14 cellular contexts compared by ENCODE assay signal in genomic region chr11:111423250-111423615, GRCh38. TPM values are rescaled to one million over a fixed set of nuclear protein-coding genes. Genes with fewer than 3 reads are reported as not detected.
DNase-seq lines count a peak whose midpoint lies in the region; ATAC-seq and TF ChIP-seq lines count a peak whose summit lies in the region.
"Had no signal": no experiment of that assay in that cellular context is flagged by ENCODE, and none has a peak within 500 bp of the region (broad histone marks: within the 10 kb centered on the region; RNA-seq: fewer than 3 reads in every experiment).

No MANE protein-coding gene starts in this region.

- H3K79me2 ChIP-seq in SU-DHL-6 (ENCODE audit: insufficient read depth, low read length) = no peaks in the 10 kb centered on the region
- H3K79me2 ChIP-seq: hepatocyte had no signal

- no peaks in the 10 kb centered on the region for H4K20me1 ChIP-seq in SU-DHL-6 (ENCODE audit: low read depth, low read length)

- BruUV-seq in A673 (replicated peaks; lab: Mats Ljungman, UMichigan) = no TSS peak

- intact Hi-C loops in A673 (cut with micrococcal nuclease; ENCODE audit: unreplicated experiment) (loop anchor here (1.0 to 10.0 kb wide), 3 partner anchors 140 to 958 kb away; partner anchors contain the start of gene ARHGAP20), stomach (cut with DNase I; ENCODE audit: low total_unique reads) (no loop called here)
- intact Hi-C loops in activated T-helper 1 cell treated with anti-CD3 and anti-CD28 coated beads, Interleukin-12 subunit alpha, Interleukin-12 subunit beta, Interleukin-2, Interleukin-4 antibody, amounts not matched to agents 30 ng/mL and 10 ng/mL and 1 ng/mL, durations not matched to agents 14 hours and 24 hours and 36 hours (cut with micrococcal nuclease) = loop anchor here (1.0 kb wide), 3 partner anchors 23 to 140 kb away; no protein-coding TSS in a partner anchor

- POLR2A ChIA-PET in A673 (lab: Charles Lee; ENCODE audit: low non-redundant PET) = no interaction called here

- TF ChIP-seq CTCF in A673 (conservative IDR thresholded peaks at IDR 0.05; ENCODE audit: low read depth, low read length) (0 out of 2 replicates have a peak, but pooled peaks have one; percentile 2), SU-DHL-6 (IDR thresholded peaks at IDR 0.05; ENCODE audit: insufficient read depth, low read length, poor library complexity, severe bottlenecking) (no peak), stomach (IDR thresholded peaks at IDR 0.05) (no peak)

- peaks cover 19% of the 10 kb centered on the region for H3K4me1 Mint-ChIP-seq in activated T-helper 1 cell treated with anti-CD3 and anti-CD28 coated beads, Interleukin-12 subunit alpha, Interleukin-12 subunit beta, Interleukin-2, Interleukin-4 antibody, amounts not matched to agents 30 ng/mL and 10 ng/mL and 1 ng/mL, durations not matched to agents 14 hours and 24 hours and 36 hours (ENCODE audit: low read depth)

- no peak overlapping the region for H3K4me2 ChIP-seq in SU-DHL-6 (ENCODE audit: low read depth, low read length, poor library complexity, severe bottlenecking)
- H3K4me2 ChIP-seq: hepatocyte had no signal

- peaks cover 41% of the 10 kb centered on the region for H3F3A ChIP-seq in SU-DHL-6 (ENCODE audit: insufficient read depth)

- H3K27ac ChIP-seq in A673 (ENCODE audit: low read depth, low read length, poor library complexity, severe bottlenecking) (no peak overlapping the region), SU-DHL-6 (ENCODE audit: low read depth, low read length) (0 out of 2 replicates have a peak overlapping the region, but pooled peaks have one; percentile 2), stomach (no peak overlapping the region)
- H3K27ac ChIP-seq: hepatocyte, tibial artery had no signal

- CTCF ChIA-PET in A673 (lab: Charles Lee) = interaction anchor here (0.5 to 3.2 kb wide), 5 partner anchors 124 to 1222 kb away, joined by 3 to 35 read pairs (median 3); no protein-coding TSS in a partner anchor

- WGBS in stomach, 5 donors = 31 to 79% (median 51%) methylated on average over 1 of the region's 1 CpG

- H3K4me3 ChIP-seq in A673 (ENCODE audit: low read depth, low read length, poor library complexity, severe bottlenecking) (no peak overlapping the region), SU-DHL-6 (ENCODE audit: insufficient read depth, low read length, poor library complexity, severe bottlenecking) (no peak overlapping the region), stomach (no peak overlapping the region)
- H3K4me3 ChIP-seq: hepatocyte, tibial artery had no signal

- no peak for DNase-seq in A673 (ENCODE audit: low spot score)
- DNase-seq in DMS 273 treated with DMSO at 0.1 percent for 48 hours (lab: John Stamatoyannopoulos, UW) = no peak
- no peak for DNase-seq in activated T-helper 1 cell treated with anti-CD3 and anti-CD28 coated beads, Interleukin-12 subunit alpha, Interleukin-12 subunit beta, Interleukin-2, Interleukin-4 antibody, amounts not matched to agents 30 ng/mL and 10 ng/mL and 1 ng/mL, durations not matched to agents 14 hours and 24 hours and 36 hours (ENCODE audit: low spot score)
- no peak for DNase-seq in NCI-H2227 (lab: John Stamatoyannopoulos, UW; ENCODE audit: unreplicated experiment)
- no peak for DNase-seq in stomach
- DNase-seq: left cardiac atrium had no signal

- no peak overlapping the region for H3K27ac Mint-ChIP-seq in activated T-helper 1 cell treated with anti-CD3 and anti-CD28 coated beads, Interleukin-12 subunit alpha, Interleukin-12 subunit beta, Interleukin-2, Interleukin-4 antibody, amounts not matched to agents 30 ng/mL and 10 ng/mL and 1 ng/mL, durations not matched to agents 14 hours and 24 hours and 36 hours
- H3K27ac Mint-ChIP-seq: activated T-cell treated with anti-CD3 and anti-CD28 coated beads, Interleukin-2, amount 50 U/mL, for 24 hours; progenitor cell of endocrine pancreas had no signal

- peak; percentile 14 for ATAC-seq in GM19328 (IDR thresholded peaks at IDR 0.05; ENCODE audit: unreplicated experiment)
- ATAC-seq in HG02852 (IDR thresholded peaks at IDR 0.05; ENCODE audit: unreplicated experiment) = peak; percentile 5

- H3K4me3 Mint-ChIP-seq in activated T-helper 1 cell treated with anti-CD3 and anti-CD28 coated beads, Interleukin-12 subunit alpha, Interleukin-12 subunit beta, Interleukin-2, Interleukin-4 antibody, amounts not matched to agents 30 ng/mL and 10 ng/mL and 1 ng/mL, durations not matched to agents 14 hours and 24 hours and 36 hours = no peak overlapping the region
- H3K4me3 Mint-ChIP-seq: activated T-cell treated with anti-CD3 and anti-CD28 coated beads, Interleukin-2, amount 50 U/mL, for 24 hours had no signal

- H3K36me3 ChIP-seq in A673 (ENCODE audit: insufficient read depth, low read length, poor library complexity, severe bottlenecking) = no peaks in the 10 kb centered on the region
- H3K36me3 ChIP-seq in SU-DHL-6 (ENCODE audit: low read length) = no peaks in the 10 kb centered on the region
- H3K36me3 ChIP-seq in stomach = no peaks in the 10 kb centered on the region
- H3K36me3 ChIP-seq: tibial artery had no signal

- no peak overlapping the region for H2AFZ ChIP-seq in SU-DHL-6 (ENCODE audit: low read depth, low read length, severe bottlenecking)
- H2AFZ ChIP-seq: hepatocyte had no signal

- no peaks in the 10 kb centered on the region for H3K9me3 ChIP-seq in A673 (ENCODE audit: low read depth, low read length, poor library complexity, severe bottlenecking)
- H3K9me3 ChIP-seq in SU-DHL-6 (ENCODE audit: insufficient read depth, low read length) = no peaks in the 10 kb centered on the region
- no peaks in the 10 kb centered on the region for H3K9me3 ChIP-seq in stomach
- H3K9me3 ChIP-seq: tibial artery had no signal

- H3K27me3 ChIP-seq in A673 (replicated peaks; ENCODE audit: insufficient read depth, low read depth, low read length, poor library complexity) (no peaks in the 10 kb centered on the region), SU-DHL-6 (ENCODE audit: low read length) (no peaks in the 10 kb centered on the region), stomach (no peaks in the 10 kb centered on the region)
- H3K27me3 ChIP-seq: hepatocyte had no signal

- H3K9me2 ChIP-seq in SU-DHL-6 (replicated peaks; ENCODE audit: insufficient read depth, low read length) = no peaks in the 10 kb centered on the region

- TF ChIP-seq POLR2A in stomach (IDR thresholded peaks at IDR 0.05) = no peak

- H3K9ac ChIP-seq in SU-DHL-6 (ENCODE audit: low read length) = peak overlapping the region; percentile 35; the same call in 1 of the 2 replicates

- no peaks in the 10 kb centered on the region for H3K9me3 Mint-ChIP-seq in activated T-helper 1 cell treated with anti-CD3 and anti-CD28 coated beads, Interleukin-12 subunit alpha, Interleukin-12 subunit beta, Interleukin-2, Interleukin-4 antibody, amounts not matched to agents 30 ng/mL and 10 ng/mL and 1 ng/mL, durations not matched to agents 14 hours and 24 hours and 36 hours
- H3K9me3 Mint-ChIP-seq: activated T-cell treated with anti-CD3 and anti-CD28 coated beads, Interleukin-2, amount 50 U/mL, for 24 hours had no signal

- no peak for TF ChIP-seq EP300 in stomach (IDR thresholded peaks at IDR 0.05)

- H3K27me3 Mint-ChIP-seq in activated T-helper 1 cell treated with anti-CD3 and anti-CD28 coated beads, Interleukin-12 subunit alpha, Interleukin-12 subunit beta, Interleukin-2, Interleukin-4 antibody, amounts not matched to agents 30 ng/mL and 10 ng/mL and 1 ng/mL, durations not matched to agents 14 hours and 24 hours and 36 hours (ENCODE audit: insufficient read depth) = no peaks in the 10 kb centered on the region
- H3K27me3 Mint-ChIP-seq: activated T-cell treated with anti-CD3 and anti-CD28 coated beads, Interleukin-2, amount 50 U/mL, for 24 hours had no signal

- H3K4me1 ChIP-seq in A673 (ENCODE audit: insufficient read depth, low read length, poor library complexity, severe bottlenecking) (peaks cover 20% of the 10 kb centered on the region), stomach (peaks cover 24 to 27% (median 25%) of the 10 kb centered on the region in 4 donors)

- H3K36me3 Mint-ChIP-seq in activated T-helper 1 cell treated with anti-CD3 and anti-CD28 coated beads, Interleukin-12 subunit alpha, Interleukin-12 subunit beta, Interleukin-2, Interleukin-4 antibody, amounts not matched to agents 30 ng/mL and 10 ng/mL and 1 ng/mL, durations not matched to agents 14 hours and 24 hours and 36 hours (ENCODE audit: low read depth) = no peaks in the 10 kb centered on the region

RNA-seq across cellular contexts. Expression of gene POU2AF1, which starts 44.2 kb away (rescaled TPM):
- total RNA-seq in A673 (2021) (not detected in 2 replicates), stomach (10 to 100 TPM in 2 of 5 donors, 1 to 10 TPM in 2, not detected in 1; 2.8 to 43.2 (median 14.8) TPM)
- 80.7 and 81.0 TPM in 2 replicates for total RNA-seq in activated T-helper 1 cell treated with anti-CD3 and anti-CD28 coated beads, Interleukin-12 subunit alpha, Interleukin-12 subunit beta, Interleukin-2, Interleukin-4 antibody, amounts not matched to agents 30 ng/mL and 10 ng/mL and 1 ng/mL, durations not matched to agents 14 hours and 24 hours and 36 hours
- polyA plus RNA-seq in stomach = 10 to 100 TPM in 1 of 3 donors, 1 to 10 TPM in 2; 7.0 to 12.3 (median 8.8) TPM
- total RNA-seq: myocyte had no signal
